ENCODE assay signal across 17 cellular contexts in genomic region chr12:18468521-18469075, GRCh38.
DNase-seq lines count a peak whose midpoint lies in the region; ATAC-seq, FAIRE-seq and TF ChIP-seq lines count a peak whose summit lies in the region.
"Had no signal": no experiment of that assay in that cellular context is flagged by ENCODE, and none has a peak within 500 bp of the region (broad histone marks: within the 10 kb centered on the region; RNA-seq: fewer than 3 reads in every experiment).

No MANE protein-coding gene starts in this region.

- H3K36me3 ChIP-seq in IMR-90 (ENCODE audit: control insufficient read depth, insufficient read depth, low read length) (no peaks in the 10 kb centered on the region), Caco-2 (ENCODE audit: control insufficient read depth, insufficient read depth, low read length) (no peaks in the 10 kb centered on the region)
- H3K36me3 ChIP-seq: SJSA1 had no signal

- no peak overlapping the region for H3K23ac ChIP-seq in IMR-90 (ENCODE audit: low read depth, low read length)

- DNase-seq in AG08396 (ENCODE audit: low spot score) (peak; percentile 7), IMR-90 (peak; percentile 76), dedifferentiated amniotic fluid mesenchymal stem cell (ENCODE audit: extremely low spot score) (no peak), Caco-2 (no peak)
- DNase-seq in activated CD4-positive, alpha-beta T cell treated with anti-CD3 and anti-CD28 coated beads for 36 hours, result no peak
- DNase-seq: activated CD4-positive, alpha-beta memory T cell treated with anti-CD3 and anti-CD28 coated beads, Interleukin-2, amount 10 ng/mL, durations not matched to agents 7 days and 5 days; cortex of kidney; DMS153; mesendoderm; NCI-H1092; trophoblast cell had no signal

- no peak overlapping the region for H3K14ac ChIP-seq in IMR-90 (replicated peaks; ENCODE audit: low read depth, low read length)

- peak; percentile 92 for FAIRE-seq in islet of Langerhans (lab: Jason Lieb, UNC)
- FAIRE-seq: HepG2 had no signal

- no peaks in the 10 kb centered on the region for H3K9me1 ChIP-seq in IMR-90 (ENCODE audit: insufficient read depth, low read length)

- no peaks in the 10 kb centered on the region; the same call in 1 of the 2 replicates for H3K4me1 ChIP-seq in IMR-90 (ENCODE audit: control insufficient read depth, insufficient read depth, low read length)
- H3K4me1 ChIP-seq in Caco-2, result no peaks in the 10 kb centered on the region
- H3K4me1 ChIP-seq: SJSA1 had no signal

- H2BK5ac ChIP-seq in IMR-90 (ENCODE audit: low read depth, low read length, poor library complexity, severe bottlenecking), result peak overlapping the region; percentile 62

- TF ChIP-seq POLR2A in IMR-90 (IDR thresholded peaks at IDR 0.05; ENCODE audit: low read depth, low read length), result no peak

- no peak overlapping the region for H3K4me2 ChIP-seq in IMR-90 (ENCODE audit: low read depth, low read length)

- no peaks in the 10 kb centered on the region for H3K27me3 ChIP-seq in IMR-90 (ENCODE audit: control insufficient read depth, insufficient read depth, low read length)
- no peaks in the 10 kb centered on the region for H3K27me3 ChIP-seq in Caco-2 (replicated peaks; ENCODE audit: control insufficient read depth, insufficient read depth, low read length)
- H3K27me3 ChIP-seq: SJSA1 had no signal

- in situ Hi-C loops in IMR-90 (cut with MboI; ENCODE audit: low sequenced_read_pairs), result no loop called here

- no peak overlapping the region for H3K18ac ChIP-seq in IMR-90 (ENCODE audit: low read depth, low read length)

- H3K79me1 ChIP-seq in IMR-90 (ENCODE audit: low read depth in 1 of 2, low read length in 2 of 2), result no peaks in the 10 kb centered on the region

- no peak overlapping the region for H2BK15ac ChIP-seq in IMR-90 (ENCODE audit: low read depth, low read length)

- H3K27ac ChIP-seq in IMR-90 (ENCODE audit: insufficient read depth, low read length), result no peak overlapping the region
- H3K27ac ChIP-seq: SJSA1 had no signal

- H2AK9ac ChIP-seq in IMR-90 (replicated peaks; ENCODE audit: low read depth, low read length, poor library complexity), result no peak overlapping the region

- H3K9me3 ChIP-seq in IMR-90 (ENCODE audit: control insufficient read depth, insufficient read depth, low read length) (no peaks in the 10 kb centered on the region), Caco-2 (no peaks in the 10 kb centered on the region)
- H3K9me3 ChIP-seq: SJSA1 had no signal

- no peak overlapping the region for H3K4me3 ChIP-seq in IMR-90 (ENCODE audit: insufficient read depth, low read depth, low read length)
- no peak overlapping the region for H3K4me3 ChIP-seq in Caco-2 (ENCODE audit: low read depth, low read length)
- H3K4me3 ChIP-seq: SJSA1 had no signal

- peaks cover 0 to 3% (median 0%) of the 10 kb centered on the region in 5 experiments for H3K9me3 Mint-ChIP-seq in brain
- H3K9me3 Mint-ChIP-seq in activated CD4-positive, alpha-beta T cell treated with anti-CD3 and anti-CD28 coated beads for 36 hours (ENCODE audit: low read depth), result no peaks in the 10 kb centered on the region
- no peaks in the 10 kb centered on the region for H3K9me3 Mint-ChIP-seq in Caco-2 (ENCODE audit: unreplicated experiment)

- H2AK5ac ChIP-seq in IMR-90 (ENCODE audit: low read depth, low read length), result no peak overlapping the region

- intact Hi-C loops in IMR-90 (cut with micrococcal nuclease), result no loop called here
- intact Hi-C loops in activated CD4-positive, alpha-beta T cell treated with anti-CD3 and anti-CD28 coated beads for 36 hours (cut with DNase I, micrococcal nuclease), result no loop called here
- intact Hi-C loops in Caco-2 (cut with micrococcal nuclease; ENCODE audit: unreplicated experiment), result no loop called here

- H3K27ac Mint-ChIP-seq in brain (peak overlapping the region in 4 of 5 experiments; percentile 20 to 21 (median 21)), Caco-2 (ENCODE audit: unreplicated experiment) (no peak overlapping the region)
- no peak overlapping the region for H3K27ac Mint-ChIP-seq in activated CD4-positive, alpha-beta T cell treated with anti-CD3 and anti-CD28 coated beads for 36 hours
- H3K27ac Mint-ChIP-seq: activated CD4-positive, alpha-beta memory T cell treated with anti-CD3 and anti-CD28 coated beads, Interleukin-2, amount 10 ng/mL, durations not matched to agents 7 days and 5 days had no signal

- H3K4me1 Mint-ChIP-seq in brain (peaks cover 19% of the 10 kb centered on the region), Caco-2 (ENCODE audit: low read depth, unreplicated experiment) (no peaks in the 10 kb centered on the region)
- no peaks in the 10 kb centered on the region for H3K4me1 Mint-ChIP-seq in activated CD4-positive, alpha-beta T cell treated with anti-CD3 and anti-CD28 coated beads for 36 hours
- H3K4me1 Mint-ChIP-seq: activated CD4-positive, alpha-beta memory T cell treated with anti-CD3 and anti-CD28 coated beads, Interleukin-2, amount 10 ng/mL, durations not matched to agents 7 days and 5 days had no signal

- TF ChIP-seq RAD21 in IMR-90 (IDR thresholded peaks at IDR 0.05; ENCODE audit: low read length), result no peak

- H3K4ac ChIP-seq in IMR-90 (ENCODE audit: low read depth, low read length), result no peak overlapping the region

- no peak overlapping the region for H4K91ac ChIP-seq in IMR-90 (ENCODE audit: insufficient read depth, low read depth, low read length)

- no peak overlapping the region for H3K9ac ChIP-seq in IMR-90 (ENCODE audit: low read depth, low read length)

- H3K4me3 Mint-ChIP-seq in brain, result peak overlapping the region in 1 of 5 experiments; percentile 8
- H3K4me3 Mint-ChIP-seq in activated CD4-positive, alpha-beta T cell treated with anti-CD3 and anti-CD28 coated beads for 36 hours, result no peak overlapping the region
- H3K4me3 Mint-ChIP-seq in Caco-2 (ENCODE audit: unreplicated experiment), result no peak overlapping the region
- H3K4me3 Mint-ChIP-seq: activated CD4-positive, alpha-beta memory T cell treated with anti-CD3 and anti-CD28 coated beads, Interleukin-2, amount 10 ng/mL, durations not matched to agents 7 days and 5 days had no signal

- H3K27me3 Mint-ChIP-seq in brain (peaks cover 42% of the 10 kb centered on the region), Caco-2 (ENCODE audit: insufficient read depth, unreplicated experiment) (peaks cover 15% of the 10 kb centered on the region)
- H3K27me3 Mint-ChIP-seq in activated CD4-positive, alpha-beta T cell treated with anti-CD3 and anti-CD28 coated beads for 36 hours, result no peaks in the 10 kb centered on the region
- H3K27me3 Mint-ChIP-seq: activated CD4-positive, alpha-beta memory T cell treated with anti-CD3 and anti-CD28 coated beads, Interleukin-2, amount 10 ng/mL, durations not matched to agents 7 days and 5 days had no signal

- no peak overlapping the region for H2AFZ ChIP-seq in IMR-90 (replicated peaks; ENCODE audit: low read length, poor library complexity)

- TF ChIP-seq CTCF in IMR-90 (conservative IDR thresholded peaks at IDR 0.05; ENCODE audit: low read depth, low read length) (no peak), brain (conservative IDR thresholded peaks at IDR 0.05) (no peak), Caco-2 (IDR thresholded peaks at IDR 0.05; ENCODE audit: insufficient read depth in 1 of 2, low read depth in 1 of 2, low read length in 1 of 2, severe bottlenecking in 1 of 2, unreplicated experiment in 1 of 2) (no peak)

- H3K36me3 Mint-ChIP-seq in brain, result no peaks in the 10 kb centered on the region
- no peaks in the 10 kb centered on the region for H3K36me3 Mint-ChIP-seq in activated CD4-positive, alpha-beta T cell treated with anti-CD3 and anti-CD28 coated beads for 36 hours (ENCODE audit: low read depth)
- no peaks in the 10 kb centered on the region for H3K36me3 Mint-ChIP-seq in Caco-2 (ENCODE audit: insufficient read depth, unreplicated experiment)

- no peak overlapping the region for H3K56ac ChIP-seq in IMR-90 (ENCODE audit: extremely low read depth, insufficient read depth, low read length)

- no peak overlapping the region for H2BK20ac ChIP-seq in IMR-90 (ENCODE audit: low read depth, low read length)

- ATAC-seq in IMR-90 (ENCODE audit: low read depth) (peak; percentile 61), HG03039 (IDR thresholded peaks at IDR 0.05; ENCODE audit: unreplicated experiment) (no peak)
- ATAC-seq in activated CD4-positive, alpha-beta T cell treated with anti-CD3 and anti-CD28 coated beads for 36 hours, result no peak
- ATAC-seq: HepG2, sciatic nerve had no signal

- no peaks in the 10 kb centered on the region for H4K20me1 ChIP-seq in IMR-90 (ENCODE audit: insufficient read depth, low read length)

- H4K5ac ChIP-seq in IMR-90 (ENCODE audit: low read depth, low read length), result no peak overlapping the region

- dilution Hi-C loops in IMR-90 (cut with HindIII; ENCODE audit: low sequenced_read_pairs, unreplicated experiment), result no loop called here

- no peak overlapping the region for H4K8ac ChIP-seq in IMR-90 (ENCODE audit: low read depth in 2 of 2, low read length in 2 of 2)

- no peak overlapping the region for H2BK120ac ChIP-seq in IMR-90 (ENCODE audit: low read depth, low read length)

- BruUV-seq in IMR-90 (replicated peaks; lab: Mats Ljungman, UMichigan) (no TSS peak), Caco-2 (replicated peaks; lab: Mats Ljungman, UMichigan) (no TSS peak)

- CTCF ChIA-PET in IMR-90 (lab: Yijun Ruan, JAX) (interaction anchor here (1.0 kb wide), 2 partner anchors 12 kb away, joined by 3 read pairs; no protein-coding TSS in a partner anchor), Caco-2 (lab: Charles Lee) (no interaction called here)
- CTCF ChIA-PET in activated CD4-positive, alpha-beta T cell treated with anti-CD3 and anti-CD28 coated beads for 36 hours (lab: Charles Lee), result interaction anchor here (0.6 to 0.8 kb wide), 2 partner anchors 477 to 724 kb away, joined by 3 to 4 read pairs; no protein-coding TSS in a partner anchor

- POLR2A ChIA-PET in IMR-90 (lab: Charles Lee; ENCODE audit: unreplicated experiment) (no interaction called here), Caco-2 (lab: Charles Lee) (no interaction called here)
- POLR2A ChIA-PET in activated CD4-positive, alpha-beta T cell treated with anti-CD3 and anti-CD28 coated beads for 36 hours (lab: Charles Lee), result no interaction called here

TF ChIP-seq in IMR-90, 13 proteins besides CTCF, POLR2A, EP300 and RAD21:
- no peak for TF ChIP-seq RCOR1 (IDR thresholded peaks at IDR 0.05; ENCODE audit: insufficient replicate concordance, low read length)
- TF ChIP-seq BHLHE40 (IDR thresholded peaks at IDR 0.05; ENCODE audit: low read depth, low read length), result 0 out of 2 replicates have a peak, but pooled peaks have one; percentile 27

Comparison
In these comparisons a context has a peak if more than half of its experiments do, and no peak if none do; other contexts are left out.
1. DNase-seq: peak in AG08396 (single experiment) and IMR-90 (single experiment); none in activated CD4-positive, alpha-beta T cell treated with anti-CD3 and anti-CD28 coated beads for 36 hours (single experiment), dedifferentiated amniotic fluid mesenchymal stem cell (single experiment) and Caco-2 (0 of 2).
2. H3K27ac Mint-ChIP-seq: peak in brain (4 of 5); none in activated CD4-positive, alpha-beta T cell treated with anti-CD3 and anti-CD28 coated beads for 36 hours (single experiment) and Caco-2 (single experiment).